Comparison of ENCODE assay signal across 8 cellular contexts in genomic region chr15:48352474-48353072, GRCh38. TPM values are rescaled to one million over a fixed set of nuclear protein-coding genes. Genes with fewer than 3 reads are reported as not detected.
DNase-seq lines count a peak whose midpoint lies in the region; ATAC-seq, FAIRE-seq and TF ChIP-seq lines count a peak whose summit lies in the region.

No MANE protein-coding gene starts in this region.

- peak; percentile 86 for FAIRE-seq in islet of Langerhans (lab: Jason Lieb, UNC)

- no TSS peak for BruUV-seq in MCF 10A (replicated peaks; lab: Mats Ljungman, UMichigan)

- POLR2A ChIA-PET in MCF 10A (lab: Yijun Ruan, JAX) = interaction anchor here (0.6 to 1.2 kb wide), 3 partner anchors 16 to 480 kb away, joined by 3 to 4 read pairs (median 3); no protein-coding TSS in a partner anchor

- no peak overlapping the region for H3K4me3 Mint-ChIP-seq in MCF 10A (ENCODE audit: unreplicated experiment)

- TF ChIP-seq CTCF in GM12872 (IDR thresholded peaks at IDR 0.05; ENCODE audit: insufficient read depth, low read depth, low read length) = peak; percentile 74
- TF ChIP-seq CTCF in MCF 10A (IDR thresholded peaks at IDR 0.05; ENCODE audit: unreplicated experiment) = peak; percentile 73

- intact Hi-C loops in MCF 10A (cut with micrococcal nuclease) = loop anchor here (1.0 to 10.0 kb wide), 5 partner anchors 68 to 1156 kb away; partner anchors contain the start of gene SHC4

- no peaks in the 10 kb centered on the region for H3K9me3 Mint-ChIP-seq in MCF 10A (ENCODE audit: unreplicated experiment)

- no peak overlapping the region for H3K27ac Mint-ChIP-seq in MCF 10A (ENCODE audit: low read depth, unreplicated experiment)

- DNase-seq in NCI-H187 treated with DMSO at 0.1 percent for 48 hours (lab: John Stamatoyannopoulos, UW) = peak; percentile 13
- peak; percentile 9 for DNase-seq in T-helper 22 cell (ENCODE audit: low read depth)
- peak; percentile 83 for DNase-seq in MCF 10A (ENCODE audit: unreplicated experiment)
- DNase-seq in stimulated activated CD4-positive, alpha-beta T cell treated with anti-CD3 and anti-CD28 coated beads, Interleukin-4, amount 100 ng/mL, for 1 hour = peak; percentile 31
- DNase-seq in epidermal melanocyte (ENCODE audit: insufficient read length, low spot score) = no peak

- peak; percentile 82 for ATAC-seq in HG02678 (IDR thresholded peaks at IDR 0.05; ENCODE audit: unreplicated experiment)

- CTCF ChIA-PET in MCF 10A (lab: Yijun Ruan, JAX) = interaction anchor here (0.5 to 2.7 kb wide), 43 partner anchors 11 to 1159 kb away, joined by 3 to 27 read pairs (median 3); partner anchors contain the start of genes CEP152 and DUT

- peaks cover 11% of the 10 kb centered on the region for H3K4me1 Mint-ChIP-seq in MCF 10A (ENCODE audit: insufficient read depth, unreplicated experiment)

- H3K36me3 Mint-ChIP-seq in MCF 10A (ENCODE audit: insufficient read depth, unreplicated experiment) = no peaks in the 10 kb centered on the region

- H3K27me3 Mint-ChIP-seq in MCF 10A (ENCODE audit: insufficient read depth, unreplicated experiment) = no peaks in the 10 kb centered on the region

RNA-seq across cellular contexts. Expression of gene DUT, which starts 21.3 kb away (rescaled TPM):
- 54.0 and 81.1 TPM in 2 replicates for total RNA-seq in MCF 10A (2022)
